ENCODE assay signal across 2 cellular contexts in genomic region chr11:85348945-85349344, GRCh38.
TF ChIP-seq lines count a peak whose summit lies in the region.

No MANE protein-coding gene starts in this region.

TF ChIP-seq in GM23338, 12 proteins besides CTCF, POLR2A, EP300 and RAD21:
- TF ChIP-seq, protein P1, sequence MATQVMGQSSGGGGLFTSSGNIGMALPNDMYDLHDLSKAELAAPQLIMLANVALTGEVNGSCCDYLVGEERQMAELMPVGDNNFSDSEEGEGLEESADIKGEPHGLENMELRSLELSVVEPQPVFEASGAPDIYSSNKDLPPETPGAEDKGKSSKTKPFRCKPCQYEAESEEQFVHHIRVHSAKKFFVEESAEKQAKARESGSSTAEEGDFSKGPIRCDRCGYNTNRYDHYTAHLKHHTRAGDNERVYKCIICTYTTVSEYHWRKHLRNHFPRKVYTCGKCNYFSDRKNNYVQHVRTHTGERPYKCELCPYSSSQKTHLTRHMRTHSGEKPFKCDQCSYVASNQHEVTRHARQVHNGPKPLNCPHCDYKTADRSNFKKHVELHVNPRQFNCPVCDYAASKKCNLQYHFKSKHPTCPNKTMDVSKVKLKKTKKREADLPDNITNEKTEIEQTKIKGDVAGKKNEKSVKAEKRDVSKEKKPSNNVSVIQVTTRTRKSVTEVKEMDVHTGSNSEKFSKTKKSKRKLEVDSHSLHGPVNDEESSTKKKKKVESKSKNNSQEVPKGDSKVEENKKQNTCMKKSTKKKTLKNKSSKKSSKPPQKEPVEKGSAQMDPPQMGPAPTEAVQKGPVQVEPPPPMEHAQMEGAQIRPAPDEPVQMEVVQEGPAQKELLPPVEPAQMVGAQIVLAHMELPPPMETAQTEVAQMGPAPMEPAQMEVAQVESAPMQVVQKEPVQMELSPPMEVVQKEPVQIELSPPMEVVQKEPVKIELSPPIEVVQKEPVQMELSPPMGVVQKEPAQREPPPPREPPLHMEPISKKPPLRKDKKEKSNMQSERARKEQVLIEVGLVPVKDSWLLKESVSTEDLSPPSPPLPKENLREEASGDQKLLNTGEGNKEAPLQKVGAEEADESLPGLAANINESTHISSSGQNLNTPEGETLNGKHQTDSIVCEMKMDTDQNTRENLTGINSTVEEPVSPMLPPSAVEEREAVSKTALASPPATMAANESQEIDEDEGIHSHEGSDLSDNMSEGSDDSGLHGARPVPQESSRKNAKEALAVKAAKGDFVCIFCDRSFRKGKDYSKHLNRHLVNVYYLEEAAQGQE (IDR thresholded peaks at IDR 0.05; ENCODE audit: unreplicated experiment): no peak
- no peak for TF ChIP-seq CREB1 (CRISPR knock-in tag; IDR thresholded peaks at IDR 0.05; ENCODE audit: low read depth)
- no peak for TF ChIP-seq ZNF331 (CRISPR knock-in tag; IDR thresholded peaks at IDR 0.05; ENCODE audit: low read depth)
- TF ChIP-seq NANOG (IDR thresholded peaks at IDR 0.05; ENCODE audit: borderline replicate concordance): peak; percentile 86
- no peak for TF ChIP-seq ETS1 (IDR thresholded peaks at IDR 0.05)
- TF ChIP-seq, protein P2, sequence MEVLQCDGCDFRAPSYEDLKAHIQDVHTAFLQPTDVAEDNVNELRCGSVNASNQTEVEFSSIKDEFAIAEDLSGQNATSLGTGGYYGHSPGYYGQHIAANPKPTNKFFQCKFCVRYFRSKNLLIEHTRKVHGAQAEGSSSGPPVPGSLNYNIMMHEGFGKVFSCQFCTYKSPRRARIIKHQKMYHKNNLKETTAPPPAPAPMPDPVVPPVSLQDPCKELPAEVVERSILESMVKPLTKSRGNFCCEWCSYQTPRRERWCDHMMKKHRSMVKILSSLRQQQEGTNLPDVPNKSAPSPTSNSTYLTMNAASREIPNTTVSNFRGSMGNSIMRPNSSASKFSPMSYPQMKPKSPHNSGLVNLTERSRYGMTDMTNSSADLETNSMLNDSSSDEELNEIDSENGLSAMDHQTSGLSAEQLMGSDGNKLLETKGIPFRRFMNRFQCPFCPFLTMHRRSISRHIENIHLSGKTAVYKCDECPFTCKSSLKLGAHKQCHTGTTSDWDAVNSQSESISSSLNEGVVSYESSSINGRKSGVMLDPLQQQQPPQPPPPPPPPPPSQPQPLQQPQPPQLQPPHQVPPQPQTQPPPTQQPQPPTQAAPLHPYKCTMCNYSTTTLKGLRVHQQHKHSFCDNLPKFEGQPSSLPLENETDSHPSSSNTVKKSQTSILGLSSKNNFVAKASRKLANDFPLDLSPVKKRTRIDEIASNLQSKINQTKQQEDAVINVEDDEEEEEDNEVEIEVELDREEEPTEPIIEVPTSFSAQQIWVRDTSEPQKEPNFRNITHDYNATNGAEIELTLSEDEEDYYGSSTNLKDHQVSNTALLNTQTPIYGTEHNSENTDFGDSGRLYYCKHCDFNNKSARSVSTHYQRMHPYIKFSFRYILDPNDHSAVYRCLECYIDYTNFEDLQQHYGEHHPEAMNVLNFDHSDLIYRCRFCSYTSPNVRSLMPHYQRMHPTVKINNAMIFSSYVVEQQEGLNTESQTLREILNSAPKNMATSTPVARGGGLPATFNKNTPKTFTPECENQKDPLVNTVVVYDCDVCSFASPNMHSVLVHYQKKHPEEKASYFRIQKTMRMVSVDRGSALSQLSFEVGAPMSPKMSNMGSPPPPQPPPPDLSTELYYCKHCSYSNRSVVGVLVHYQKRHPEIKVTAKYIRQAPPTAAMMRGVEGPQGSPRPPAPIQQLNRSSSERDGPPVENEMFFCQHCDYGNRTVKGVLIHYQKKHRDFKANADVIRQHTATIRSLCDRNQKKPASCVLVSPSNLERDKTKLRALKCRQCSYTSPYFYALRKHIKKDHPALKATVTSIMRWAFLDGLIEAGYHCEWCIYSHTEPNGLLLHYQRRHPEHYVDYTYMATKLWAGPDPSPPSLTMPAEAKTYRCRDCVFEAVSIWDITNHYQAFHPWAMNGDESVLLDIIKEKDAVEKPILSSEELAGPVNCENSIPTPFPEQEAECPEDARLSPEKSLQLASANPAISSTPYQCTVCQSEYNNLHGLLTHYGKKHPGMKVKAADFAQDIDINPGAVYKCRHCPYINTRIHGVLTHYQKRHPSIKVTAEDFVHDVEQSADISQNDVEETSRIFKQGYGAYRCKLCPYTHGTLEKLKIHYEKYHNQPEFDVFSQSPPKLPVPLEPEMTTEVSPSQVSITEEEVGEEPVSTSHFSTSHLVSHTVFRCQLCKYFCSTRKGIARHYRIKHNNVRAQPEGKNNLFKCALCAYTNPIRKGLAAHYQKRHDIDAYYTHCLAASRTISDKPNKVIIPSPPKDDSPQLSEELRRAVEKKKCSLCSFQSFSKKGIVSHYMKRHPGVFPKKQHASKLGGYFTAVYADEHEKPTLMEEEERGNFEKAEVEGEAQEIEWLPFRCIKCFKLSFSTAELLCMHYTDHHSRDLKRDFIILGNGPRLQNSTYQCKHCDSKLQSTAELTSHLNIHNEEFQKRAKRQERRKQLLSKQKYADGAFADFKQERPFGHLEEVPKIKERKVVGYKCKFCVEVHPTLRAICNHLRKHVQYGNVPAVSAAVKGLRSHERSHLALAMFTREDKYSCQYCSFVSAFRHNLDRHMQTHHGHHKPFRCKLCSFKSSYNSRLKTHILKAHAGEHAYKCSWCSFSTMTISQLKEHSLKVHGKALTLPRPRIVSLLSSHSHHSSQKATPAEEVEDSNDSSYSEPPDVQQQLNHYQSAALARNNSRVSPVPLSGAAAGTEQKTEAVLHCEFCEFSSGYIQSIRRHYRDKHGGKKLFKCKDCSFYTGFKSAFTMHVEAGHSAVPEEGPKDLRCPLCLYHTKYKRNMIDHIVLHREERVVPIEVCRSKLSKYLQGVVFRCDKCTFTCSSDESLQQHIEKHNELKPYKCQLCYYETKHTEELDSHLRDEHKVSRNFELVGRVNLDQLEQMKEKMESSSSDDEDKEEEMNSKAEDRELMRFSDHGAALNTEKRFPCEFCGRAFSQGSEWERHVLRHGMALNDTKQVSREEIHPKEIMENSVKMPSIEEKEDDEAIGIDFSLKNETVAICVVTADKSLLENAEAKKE (CRISPR knock-in tag; IDR thresholded peaks at IDR 0.05): peak; percentile 92
- TF ChIP-seq EZH2 (IDR thresholded peaks at IDR 0.05; ENCODE audit: low read depth, unreplicated experiment): no peak
- no peak for TF ChIP-seq ZNF114 (CRISPR knock-in tag; IDR thresholded peaks at IDR 0.05)

TF ChIP-seq in H1, 55 proteins besides CTCF, POLR2A, EP300 and RAD21 (continued from another document):
- TF ChIP-seq, protein P3, sequence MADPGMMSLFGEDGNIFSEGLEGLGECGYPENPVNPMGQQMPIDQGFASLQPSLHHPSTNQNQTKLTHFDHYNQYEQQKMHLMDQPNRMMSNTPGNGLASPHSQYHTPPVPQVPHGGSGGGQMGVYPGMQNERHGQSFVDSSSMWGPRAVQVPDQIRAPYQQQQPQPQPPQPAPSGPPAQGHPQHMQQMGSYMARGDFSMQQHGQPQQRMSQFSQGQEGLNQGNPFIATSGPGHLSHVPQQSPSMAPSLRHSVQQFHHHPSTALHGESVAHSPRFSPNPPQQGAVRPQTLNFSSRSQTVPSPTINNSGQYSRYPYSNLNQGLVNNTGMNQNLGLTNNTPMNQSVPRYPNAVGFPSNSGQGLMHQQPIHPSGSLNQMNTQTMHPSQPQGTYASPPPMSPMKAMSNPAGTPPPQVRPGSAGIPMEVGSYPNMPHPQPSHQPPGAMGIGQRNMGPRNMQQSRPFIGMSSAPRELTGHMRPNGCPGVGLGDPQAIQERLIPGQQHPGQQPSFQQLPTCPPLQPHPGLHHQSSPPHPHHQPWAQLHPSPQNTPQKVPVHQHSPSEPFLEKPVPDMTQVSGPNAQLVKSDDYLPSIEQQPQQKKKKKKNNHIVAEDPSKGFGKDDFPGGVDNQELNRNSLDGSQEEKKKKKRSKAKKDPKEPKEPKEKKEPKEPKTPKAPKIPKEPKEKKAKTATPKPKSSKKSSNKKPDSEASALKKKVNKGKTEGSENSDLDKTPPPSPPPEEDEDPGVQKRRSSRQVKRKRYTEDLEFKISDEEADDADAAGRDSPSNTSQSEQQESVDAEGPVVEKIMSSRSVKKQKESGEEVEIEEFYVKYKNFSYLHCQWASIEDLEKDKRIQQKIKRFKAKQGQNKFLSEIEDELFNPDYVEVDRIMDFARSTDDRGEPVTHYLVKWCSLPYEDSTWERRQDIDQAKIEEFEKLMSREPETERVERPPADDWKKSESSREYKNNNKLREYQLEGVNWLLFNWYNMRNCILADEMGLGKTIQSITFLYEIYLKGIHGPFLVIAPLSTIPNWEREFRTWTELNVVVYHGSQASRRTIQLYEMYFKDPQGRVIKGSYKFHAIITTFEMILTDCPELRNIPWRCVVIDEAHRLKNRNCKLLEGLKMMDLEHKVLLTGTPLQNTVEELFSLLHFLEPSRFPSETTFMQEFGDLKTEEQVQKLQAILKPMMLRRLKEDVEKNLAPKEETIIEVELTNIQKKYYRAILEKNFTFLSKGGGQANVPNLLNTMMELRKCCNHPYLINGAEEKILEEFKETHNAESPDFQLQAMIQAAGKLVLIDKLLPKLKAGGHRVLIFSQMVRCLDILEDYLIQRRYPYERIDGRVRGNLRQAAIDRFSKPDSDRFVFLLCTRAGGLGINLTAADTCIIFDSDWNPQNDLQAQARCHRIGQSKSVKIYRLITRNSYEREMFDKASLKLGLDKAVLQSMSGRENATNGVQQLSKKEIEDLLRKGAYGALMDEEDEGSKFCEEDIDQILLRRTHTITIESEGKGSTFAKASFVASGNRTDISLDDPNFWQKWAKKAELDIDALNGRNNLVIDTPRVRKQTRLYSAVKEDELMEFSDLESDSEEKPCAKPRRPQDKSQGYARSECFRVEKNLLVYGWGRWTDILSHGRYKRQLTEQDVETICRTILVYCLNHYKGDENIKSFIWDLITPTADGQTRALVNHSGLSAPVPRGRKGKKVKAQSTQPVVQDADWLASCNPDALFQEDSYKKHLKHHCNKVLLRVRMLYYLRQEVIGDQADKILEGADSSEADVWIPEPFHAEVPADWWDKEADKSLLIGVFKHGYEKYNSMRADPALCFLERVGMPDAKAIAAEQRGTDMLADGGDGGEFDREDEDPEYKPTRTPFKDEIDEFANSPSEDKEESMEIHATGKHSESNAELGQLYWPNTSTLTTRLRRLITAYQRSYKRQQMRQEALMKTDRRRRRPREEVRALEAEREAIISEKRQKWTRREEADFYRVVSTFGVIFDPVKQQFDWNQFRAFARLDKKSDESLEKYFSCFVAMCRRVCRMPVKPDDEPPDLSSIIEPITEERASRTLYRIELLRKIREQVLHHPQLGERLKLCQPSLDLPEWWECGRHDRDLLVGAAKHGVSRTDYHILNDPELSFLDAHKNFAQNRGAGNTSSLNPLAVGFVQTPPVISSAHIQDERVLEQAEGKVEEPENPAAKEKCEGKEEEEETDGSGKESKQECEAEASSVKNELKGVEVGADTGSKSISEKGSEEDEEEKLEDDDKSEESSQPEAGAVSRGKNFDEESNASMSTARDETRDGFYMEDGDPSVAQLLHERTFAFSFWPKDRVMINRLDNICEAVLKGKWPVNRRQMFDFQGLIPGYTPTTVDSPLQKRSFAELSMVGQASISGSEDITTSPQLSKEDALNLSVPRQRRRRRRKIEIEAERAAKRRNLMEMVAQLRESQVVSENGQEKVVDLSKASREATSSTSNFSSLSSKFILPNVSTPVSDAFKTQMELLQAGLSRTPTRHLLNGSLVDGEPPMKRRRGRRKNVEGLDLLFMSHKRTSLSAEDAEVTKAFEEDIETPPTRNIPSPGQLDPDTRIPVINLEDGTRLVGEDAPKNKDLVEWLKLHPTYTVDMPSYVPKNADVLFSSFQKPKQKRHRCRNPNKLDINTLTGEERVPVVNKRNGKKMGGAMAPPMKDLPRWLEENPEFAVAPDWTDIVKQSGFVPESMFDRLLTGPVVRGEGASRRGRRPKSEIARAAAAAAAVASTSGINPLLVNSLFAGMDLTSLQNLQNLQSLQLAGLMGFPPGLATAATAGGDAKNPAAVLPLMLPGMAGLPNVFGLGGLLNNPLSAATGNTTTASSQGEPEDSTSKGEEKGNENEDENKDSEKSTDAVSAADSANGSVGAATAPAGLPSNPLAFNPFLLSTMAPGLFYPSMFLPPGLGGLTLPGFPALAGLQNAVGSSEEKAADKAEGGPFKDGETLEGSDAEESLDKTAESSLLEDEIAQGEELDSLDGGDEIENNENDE (IDR thresholded peaks at IDR 0.05; ENCODE audit: insufficient replicate concordance, low read length): peak; percentile 92
- TF ChIP-seq NANOG (IDR thresholded peaks at IDR 0.05; ENCODE audit: insufficient read depth, low read depth, low read length, poor library complexity, severe bottlenecking): peak; percentile 73
